10 cellular contexts compared by ENCODE assay signal in the genomic region with DNA sequence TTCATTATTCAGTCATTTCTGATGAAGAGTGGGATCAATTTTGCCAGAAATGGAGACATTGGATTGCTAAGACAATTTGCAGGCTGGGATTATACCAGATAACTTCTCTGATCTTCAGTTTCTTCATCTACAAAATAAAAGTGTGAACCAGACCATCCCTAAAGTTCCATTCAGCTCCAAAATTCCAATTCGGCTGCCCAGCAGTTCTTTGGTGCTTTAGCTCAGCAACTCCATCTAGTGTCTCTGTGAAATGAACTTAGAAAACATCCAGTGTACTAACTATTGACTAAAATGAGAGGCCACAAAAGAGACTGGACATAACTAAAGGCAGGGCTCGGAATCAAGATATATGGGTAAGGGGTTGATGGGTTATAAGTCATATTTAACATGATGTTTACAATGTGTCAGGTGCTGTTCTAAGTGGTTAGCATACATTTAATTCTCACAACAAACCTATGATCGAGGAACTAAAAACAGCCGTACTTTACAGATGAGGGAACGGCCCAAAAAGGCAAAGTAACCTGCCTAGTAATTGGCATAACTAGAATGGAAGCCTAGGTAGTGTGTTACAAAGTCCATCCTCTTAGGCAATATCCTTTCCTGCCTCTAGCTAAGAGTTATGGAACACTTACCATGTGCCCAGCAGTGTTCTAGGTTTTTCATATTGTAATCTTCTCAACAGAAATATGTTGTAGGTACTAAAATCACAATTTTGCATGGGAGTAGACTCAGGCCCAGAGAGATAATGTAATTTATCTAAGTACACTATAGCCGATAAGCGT. TPM values are rescaled to one million over a fixed set of nuclear protein-coding genes. Genes with fewer than 3 reads are reported as not detected.
DNase-seq lines count a peak whose midpoint lies in the region; ATAC-seq and FAIRE-seq lines count a peak whose summit lies in the region.
"Had no signal": no experiment of that assay in that cellular context is flagged by ENCODE, and none has a peak within 500 bp of the region (broad histone marks: within the 10 kb centered on the region; RNA-seq: fewer than 3 reads in every experiment).

No MANE protein-coding gene starts in this region.

- H3K9me2 ChIP-seq in Karpas-422 (replicated peaks; ENCODE audit: insufficient read depth, low read length), result no peaks in the 10 kb centered on the region

- H3K9me3 ChIP-seq in Karpas-422 (ENCODE audit: low read length), result no peaks in the 10 kb centered on the region

- H3K27me3 ChIP-seq in layer of hippocampus (ENCODE audit: control insufficient read depth, insufficient read depth, low read length) (no peaks in the 10 kb centered on the region), Karpas-422 (ENCODE audit: low read length) (no peaks in the 10 kb centered on the region)

- H3K4me3 ChIP-seq in Karpas-422 (ENCODE audit: low read length), result no peak overlapping the region

- FAIRE-seq in A204.1 (lab: Jason Lieb, UNC), result peak; percentile 96

- no peak overlapping the region for H2AFZ ChIP-seq in Karpas-422 (ENCODE audit: low read length)

- ATAC-seq in GM21786 (IDR thresholded peaks at IDR 0.05; ENCODE audit: unreplicated experiment), result no peak
- no peak for ATAC-seq in GM18520 (IDR thresholded peaks at IDR 0.05; ENCODE audit: unreplicated experiment)
- ATAC-seq: left colon had no signal

- DNase-seq in HT1080 (ENCODE audit: low read depth) (peak; percentile 42), caudate nucleus (lab: John Stamatoyannopoulos, UW) (peak in 8 of 61 donors; percentile 19 to 58 (median 28)), NOMO-1 treated with DMSO at 0.1 percent for 48 hours (lab: John Stamatoyannopoulos, UW; ENCODE audit: unreplicated experiment) (no peak), Karpas-422 (no peak)
- DNase-seq: left colon, NCI-H510A treated with DMSO at 0.1 percent for 48 hours had no signal

- H3K27ac ChIP-seq in caudate nucleus (ENCODE audit: low read depth, low read length), result peak overlapping the region; percentile 82
- peak overlapping the region; percentile 79 for H3K27ac ChIP-seq in layer of hippocampus (ENCODE audit: low read depth, low read length)
- H3K27ac ChIP-seq in Karpas-422 (ENCODE audit: low read length), result no peak overlapping the region

- H3K36me3 ChIP-seq in Karpas-422 (ENCODE audit: insufficient read depth, low read length), result no peaks in the 10 kb centered on the region

- no peak overlapping the region for H3K4me2 ChIP-seq in Karpas-422 (ENCODE audit: low read depth, low read length, poor library complexity, severe bottlenecking)

- H3K4me1 ChIP-seq in Karpas-422 (ENCODE audit: low read length), result no peaks in the 10 kb centered on the region

- H3K79me2 ChIP-seq in Karpas-422 (ENCODE audit: low read length), result no peaks in the 10 kb centered on the region

- H4K20me1 ChIP-seq in Karpas-422 (ENCODE audit: insufficient read depth, low read depth, low read length), result no peaks in the 10 kb centered on the region

- H3K9ac ChIP-seq in Karpas-422 (ENCODE audit: low read length), result no peak overlapping the region

RNA-seq across cellular contexts. Expression of a gene that starts 17.0 kb away (rescaled TPM):
- total RNA-seq in HT1080 (2014; rRNA removed; shearing (Covaris generic)), result 3.3 and 3.8 TPM in 2 replicates
- 5.9 and 7.0 TPM in 2 replicates for polyA plus RNA-seq in HT1080 (2015; cell fraction: cytosol; rRNA removed)
- 4.1 and 4.9 TPM in 2 replicates for polyA plus RNA-seq in HT1080 (2015; cell fraction: nucleus; rRNA removed)
- not detected in 2 replicates for total RNA-seq in Karpas-422 (2014; rRNA removed; shearing (Covaris generic); ENCODE audit: low replicate concordance)

RNA-seq across cellular contexts. Expression of a gene that starts 17.4 kb away (rescaled TPM):
- 6.2 and 6.7 TPM in 2 replicates for total RNA-seq in HT1080 (2014; rRNA removed; shearing (Covaris generic))
- polyA plus RNA-seq in HT1080 (2015; cell fraction: cytosol; rRNA removed), result 5.2 and 5.3 TPM in 2 replicates
- 7.0 and 7.3 TPM in 2 replicates for polyA plus RNA-seq in HT1080 (2015; cell fraction: nucleus; rRNA removed)
- total RNA-seq in Karpas-422 (2014; rRNA removed; shearing (Covaris generic); ENCODE audit: low replicate concordance), result not detected in 2 replicates

RNA-seq across cellular contexts. Expression of a gene that starts 21.2 kb away (rescaled TPM):
- total RNA-seq in HT1080 (2014; rRNA removed; shearing (Covaris generic)), result 75.6 and 87.1 TPM in 2 replicates
- polyA plus RNA-seq in HT1080 (2015; cell fraction: cytosol; rRNA removed), result 77.4 and 88.4 TPM in 2 replicates
- polyA plus RNA-seq in HT1080 (2015; cell fraction: nucleus; rRNA removed), result 28.8 and 48.3 TPM in 2 replicates
- total RNA-seq in Karpas-422 (2014; rRNA removed; shearing (Covaris generic); ENCODE audit: low replicate concordance), result not detected in 2 replicates

Comparison
In these comparisons a context has a peak if more than half of its experiments do, and no peak if none do; other contexts are left out.
1. RNA of a gene that starts 21.2 kb away (total RNA-seq): 75.6 to 87.1 TPM in HT1080; not detected in Karpas-422; every median in the first group is over 10 times any median in the second.